ENCODE assay signal across 8 cellular contexts in genomic region chr10:66931340-66931948, GRCh38. TPM values are rescaled to one million over a fixed set of nuclear protein-coding genes. Genes with fewer than 3 reads are reported as not detected.
DNase-seq lines count a peak whose midpoint lies in the region; ATAC-seq and TF ChIP-seq lines count a peak whose summit lies in the region.

No MANE protein-coding gene starts in this region.

- no peak overlapping the region for H3K4me3 Mint-ChIP-seq in natural killer cell
- no peak overlapping the region for H3K4me3 Mint-ChIP-seq in natural killer cell treated with Interleukin-12 subunit alpha and Interleukin-12 subunit beta and Interleukin-15 and Interleukin-18, amount 100 ng/mL, for 72 hours

- H3K36me3 ChIP-seq in WERI-Rb-1 (no peaks in the 10 kb centered on the region), right atrium auricular region (no peaks in the 10 kb centered on the region)

- no peaks in the 10 kb centered on the region for H3K27me3 ChIP-seq in WERI-Rb-1 (ENCODE audit: insufficient read depth, low read depth, severe bottlenecking)
- peaks cover 0 to 5% of the 10 kb centered on the region in 2 donors for H3K27me3 ChIP-seq in right atrium auricular region

- no peaks in the 10 kb centered on the region for H3K36me3 Mint-ChIP-seq in natural killer cell
- no peaks in the 10 kb centered on the region for H3K36me3 Mint-ChIP-seq in natural killer cell treated with Interleukin-12 subunit alpha and Interleukin-12 subunit beta and Interleukin-15 and Interleukin-18, amount 100 ng/mL, for 72 hours

- H3K4me1 Mint-ChIP-seq in natural killer cell: no peaks in the 10 kb centered on the region
- H3K4me1 Mint-ChIP-seq in natural killer cell treated with Interleukin-12 subunit alpha and Interleukin-12 subunit beta and Interleukin-15 and Interleukin-18, amount 100 ng/mL, for 72 hours (ENCODE audit: low read depth in 2 of 2): no peaks in the 10 kb centered on the region

- H3K27me3 Mint-ChIP-seq in natural killer cell (ENCODE audit: low read depth in 2 of 2): peaks cover 2 to 14% of the 10 kb centered on the region in 2 donors
- H3K27me3 Mint-ChIP-seq in natural killer cell treated with Interleukin-12 subunit alpha and Interleukin-12 subunit beta and Interleukin-15 and Interleukin-18, amount 100 ng/mL, for 72 hours: peaks cover 8 to 10% of the 10 kb centered on the region in 2 donors

- intact Hi-C loops in natural killer cell (cut with micrococcal nuclease): no loop called here

- H3K9me3 ChIP-seq in WERI-Rb-1 (ENCODE audit: severe bottlenecking) (no peaks in the 10 kb centered on the region), right atrium auricular region (no peaks in the 10 kb centered on the region)

- H3K27ac ChIP-seq in WERI-Rb-1 (no peak overlapping the region), right atrium auricular region (no peak overlapping the region)

- DNase-seq in natural killer cell (no peak), HFF-Myc (ENCODE audit: extremely low read depth, low read depth) (peak; percentile 35), NAMALWA (ENCODE audit: low spot score) (peak; percentile 67), WERI-Rb-1 (no peak), right atrium auricular region (ENCODE audit: low spot score) (no peak), stromal cell of bone marrow (ENCODE audit: low read depth) (peak; percentile 29), activated gamma-delta T cell (lab: John Stamatoyannopoulos, UW) (no peak)
- no peak for DNase-seq in natural killer cell treated with Interleukin-12 subunit alpha and Interleukin-12 subunit beta and Interleukin-15 and Interleukin-18, amount 100 ng/mL, for 72 hours (ENCODE audit: low spot score)

- no peak for ATAC-seq in natural killer cell
- ATAC-seq in natural killer cell treated with Interleukin-12 subunit alpha and Interleukin-12 subunit beta and Interleukin-15 and Interleukin-18, amount 100 ng/mL, for 72 hours: no peak

- no peak overlapping the region for H3K4me3 ChIP-seq in HFF-Myc (replicated peaks; ENCODE audit: low read depth, low read length)
- no peak overlapping the region for H3K4me3 ChIP-seq in WERI-Rb-1 (ENCODE audit: low read depth, low read length)
- no peak overlapping the region for H3K4me3 ChIP-seq in right atrium auricular region

- H3K4me1 ChIP-seq in right atrium auricular region: no peaks in the 10 kb centered on the region

- H3K27ac Mint-ChIP-seq in natural killer cell: no peak overlapping the region
- no peak overlapping the region for H3K27ac Mint-ChIP-seq in natural killer cell treated with Interleukin-12 subunit alpha and Interleukin-12 subunit beta and Interleukin-15 and Interleukin-18, amount 100 ng/mL, for 72 hours

- TF ChIP-seq CTCF in natural killer cell (IDR thresholded peaks at IDR 0.05) (peak; percentile 20), HFF-Myc (IDR thresholded peaks at IDR 0.05; ENCODE audit: low read depth, low read length, missing control alignments) (peak; percentile 63), WERI-Rb-1 (IDR thresholded peaks at IDR 0.05; ENCODE audit: low read depth, low read length) (peak; percentile 57), right atrium auricular region (IDR thresholded peaks at IDR 0.05) (peak; percentile 53 to 79)

- no peaks in the 10 kb centered on the region for H3K9me3 Mint-ChIP-seq in natural killer cell
- H3K9me3 Mint-ChIP-seq in natural killer cell treated with Interleukin-12 subunit alpha and Interleukin-12 subunit beta and Interleukin-15 and Interleukin-18, amount 100 ng/mL, for 72 hours: no peaks in the 10 kb centered on the region

RNA-seq across cellular contexts. Expression of gene LRRTM3, which starts 5.6 kb away (rescaled TPM):
- not detected for total RNA-seq in natural killer cell
- not detected for total RNA-seq in natural killer cell treated with Interleukin-12 subunit alpha and Interleukin-12 subunit beta and Interleukin-15 and Interleukin-18, amount 100 ng/mL, for 72 hours
- total RNA-seq in right atrium auricular region: not detected

Comparison
In these comparisons a context has a peak if more than half of its experiments do, and no peak if none do; other contexts are left out.
1. DNase-seq: peak in HFF-Myc (single experiment), NAMALWA (single experiment) and stromal cell of bone marrow (single experiment); none in natural killer cell (single experiment), natural killer cell treated with Interleukin-12 subunit alpha and Interleukin-12 subunit beta and Interleukin-15 and Interleukin-18, amount 100 ng/mL, for 72 hours (single experiment), WERI-Rb-1 (single experiment), right atrium auricular region (single experiment) and activated gamma-delta T cell (single experiment).
2. Peak in every context shown above with its lines, with median percentiles within 50 percentile points of each other: CTCF ChIP-seq.